ENCODE assay signal across 8 cellular contexts in the genomic region with DNA sequence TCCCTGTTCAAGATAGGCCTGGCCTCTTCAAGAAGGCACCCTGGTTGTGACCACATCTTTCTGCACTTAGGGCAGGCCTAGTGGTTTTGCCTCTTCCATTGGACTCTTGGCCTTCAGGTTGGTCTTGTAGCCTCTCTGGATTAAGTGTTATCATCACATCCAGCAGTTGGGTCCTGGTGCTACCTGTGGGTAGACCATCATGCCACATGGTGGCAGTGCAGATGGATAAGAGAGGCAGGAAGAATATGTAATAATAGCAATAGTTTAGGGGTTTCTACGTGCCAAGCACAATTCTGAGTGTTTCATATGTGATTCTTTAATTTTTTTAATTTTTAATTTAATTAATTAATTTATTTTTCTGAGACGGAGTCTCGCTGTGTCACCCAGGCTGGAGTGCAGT. TPM values are rescaled to one million over a fixed set of nuclear protein-coding genes. Genes with fewer than 3 reads are reported as not detected.
DNase-seq lines count a peak whose midpoint lies in the region; ATAC-seq and TF ChIP-seq lines count a peak whose summit lies in the region.

No MANE protein-coding gene starts in this region.

- CTCF ChIA-PET in CD8-positive, alpha-beta T cell (lab: Charles Lee): interaction anchor here (0.6 to 2.4 kb wide), 3 partner anchors 9 to 60 kb away, joined by 3 to 11 read pairs (median 3); no protein-coding TSS in a partner anchor

- no peaks in the 10 kb centered on the region for H3K4me1 ChIP-seq in CD8-positive, alpha-beta T cell (ENCODE audit: insufficient read depth, low read length)
- H3K4me1 ChIP-seq in OCI-LY3 (ENCODE audit: low read length): no peaks in the 10 kb centered on the region
- no peaks in the 10 kb centered on the region for H3K4me1 ChIP-seq in ascending aorta

- H3K79me2 ChIP-seq in OCI-LY3 (ENCODE audit: low read length): no peaks in the 10 kb centered on the region

- POLR2A ChIA-PET in CD8-positive, alpha-beta T cell (lab: Charles Lee): no interaction called here

- no peaks in the 10 kb centered on the region for H3K9me3 ChIP-seq in CD8-positive, alpha-beta T cell (ENCODE audit: low read length)
- H3K9me3 ChIP-seq in OCI-LY3 (ENCODE audit: insufficient read depth, low read length) (no peaks in the 10 kb centered on the region), ascending aorta (no peaks in the 10 kb centered on the region)

- H3K4me1 Mint-ChIP-seq in CD8-positive, alpha-beta T cell (ENCODE audit: low read depth): no peaks in the 10 kb centered on the region

- H3K4me2 ChIP-seq in OCI-LY3 (ENCODE audit: low read length): no peak overlapping the region

- H4K20me1 ChIP-seq in OCI-LY3 (ENCODE audit: insufficient read depth, low read length): no peaks in the 10 kb centered on the region

- no peaks in the 10 kb centered on the region for H3K27me3 ChIP-seq in CD8-positive, alpha-beta T cell (ENCODE audit: insufficient read depth, low read length)
- peaks cover 6% of the 10 kb centered on the region; the same call in 1 of the 2 replicates for H3K27me3 ChIP-seq in OCI-LY3 (ENCODE audit: low read depth, low read length)
- no peaks in the 10 kb centered on the region for H3K27me3 ChIP-seq in ascending aorta

- H3K9me3 Mint-ChIP-seq in CD8-positive, alpha-beta T cell: no peaks in the 10 kb centered on the region

- no peak overlapping the region for H2AFZ ChIP-seq in OCI-LY3 (ENCODE audit: low read depth, low read length)

- peaks cover 36% of the 10 kb centered on the region for H3K27me3 Mint-ChIP-seq in CD8-positive, alpha-beta T cell (ENCODE audit: low read depth)

- peak; percentile 54 for TF ChIP-seq CTCF in CD8-positive, alpha-beta T cell (IDR thresholded peaks at IDR 0.05)
- TF ChIP-seq CTCF in OCI-LY3 (IDR thresholded peaks at IDR 0.05; ENCODE audit: low read depth, low read length) (peak; percentile 67), fibroblast of pulmonary artery (IDR thresholded peaks at IDR 0.05; ENCODE audit: low read length, missing control alignments) (peak; percentile 22), ascending aorta (IDR thresholded peaks at IDR 0.05) (no peak)

- H3K36me3 Mint-ChIP-seq in CD8-positive, alpha-beta T cell: no peaks in the 10 kb centered on the region

- H3K27ac ChIP-seq in CD8-positive, alpha-beta T cell (ENCODE audit: low read depth, low read length): no peak overlapping the region
- H3K27ac ChIP-seq in OCI-LY3 (ENCODE audit: low read length) (no peak overlapping the region), ascending aorta (no peak overlapping the region)

- peak; percentile 44 for ATAC-seq in CD8-positive, alpha-beta T cell
- ATAC-seq in GM18909 (IDR thresholded peaks at IDR 0.05; ENCODE audit: poor library complexity, unreplicated experiment): peak; percentile 48
- ATAC-seq in GM19452 (IDR thresholded peaks at IDR 0.05; ENCODE audit: unreplicated experiment): no peak

- no peak overlapping the region for H3K27ac Mint-ChIP-seq in CD8-positive, alpha-beta T cell

- intact Hi-C loops in CD8-positive, alpha-beta T cell (cut with DNase I, micrococcal nuclease): loop anchor here (1.0 to 5.0 kb wide), 2 partner anchors 60 to 731 kb away; no protein-coding TSS in a partner anchor
- intact Hi-C loops in ascending aorta (cut with DNase I): no loop called here

- peak in 3 of 7 experiments; percentile 17 to 33 (median 32) for DNase-seq in CD8-positive, alpha-beta T cell
- DNase-seq in fibroblast of pulmonary artery (ENCODE audit: low read depth): peak; percentile 1
- no peak for DNase-seq in ascending aorta (ENCODE audit: low spot score in 2 of 2)
- no peak for DNase-seq in mucosa of gallbladder (ENCODE audit: low spot score)
- no peak for DNase-seq in HK-2 (ENCODE audit: unreplicated experiment)

- H3K4me3 ChIP-seq in CD8-positive, alpha-beta T cell (ENCODE audit: low read depth, low read length): no peak overlapping the region
- H3K4me3 ChIP-seq in OCI-LY3 (ENCODE audit: low read length): no peak overlapping the region
- no peak overlapping the region for H3K4me3 ChIP-seq in fibroblast of pulmonary artery (replicated peaks; ENCODE audit: low read depth, low read length)
- H3K4me3 ChIP-seq in ascending aorta: no peak overlapping the region

- no peak overlapping the region for H3K9ac ChIP-seq in OCI-LY3 (ENCODE audit: low read length)

- H3K4me3 Mint-ChIP-seq in CD8-positive, alpha-beta T cell: no peak overlapping the region

- no peaks in the 10 kb centered on the region for H3K36me3 ChIP-seq in CD8-positive, alpha-beta T cell (ENCODE audit: insufficient read depth, low read length)
- H3K36me3 ChIP-seq in OCI-LY3 (replicated peaks; ENCODE audit: low read depth, low read length) (no peaks in the 10 kb centered on the region), ascending aorta (no peaks in the 10 kb centered on the region)

RNA-seq across cellular contexts. Expression of gene SNRPB2, which starts 28.5 kb away (rescaled TPM):
- total RNA-seq in CD8-positive, alpha-beta T cell: 10 to 100 TPM; 49.0 to 50.4 TPM
- 3.4 TPM for total RNA-seq in ascending aorta
- total RNA-seq in mucosa of gallbladder: 32.3 TPM

RNA-seq across cellular contexts. Expression of gene OTOR, which starts 46.9 kb away (rescaled TPM):
- total RNA-seq in CD8-positive, alpha-beta T cell: not detected
- total RNA-seq in ascending aorta: not detected
- total RNA-seq in mucosa of gallbladder: not detected

Comparison
In these comparisons a context has a peak if more than half of its experiments do, and no peak if none do; other contexts are left out.
1. CTCF ChIP-seq: peak in CD8-positive, alpha-beta T cell (single experiment), OCI-LY3 (single experiment) and fibroblast of pulmonary artery (single experiment); none in ascending aorta (0 of 3).